1 cellular context compared by ENCODE assay signal in the genomic region with DNA sequence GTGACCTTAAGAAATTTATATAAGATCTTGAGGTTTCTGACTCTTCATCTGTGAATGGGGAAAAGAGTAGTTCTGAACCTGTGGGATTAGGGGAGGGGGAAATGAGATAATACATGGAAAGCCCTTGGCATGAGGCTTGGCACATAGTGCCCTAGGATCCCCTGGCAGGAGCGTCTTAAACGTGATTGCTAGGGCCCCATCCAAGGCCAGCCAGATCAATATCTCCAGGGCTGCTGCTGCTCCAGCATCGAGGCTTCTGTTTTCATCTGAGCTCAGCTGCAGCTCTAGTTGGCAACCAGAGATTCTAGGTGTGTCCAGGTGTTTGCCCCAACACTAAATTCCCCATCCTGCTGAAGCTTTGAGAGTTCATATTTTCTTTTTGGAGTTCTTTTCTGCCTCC.
TF ChIP-seq lines count a peak whose summit lies in the region.

No MANE protein-coding gene starts in this region.

TF ChIP-seq in HEK293T, 16 proteins besides CTCF, POLR2A, EP300 and RAD21:
- TF ChIP-seq SP1 (IDR thresholded peaks at IDR 0.05) (no peak), LEF1 (IDR thresholded peaks at IDR 0.05; ENCODE audit: borderline replicate concordance) (no peak), ZNF384 (IDR thresholded peaks at IDR 0.05) (no peak), NFRKB (IDR thresholded peaks at IDR 0.05) (no peak), TARDBP (IDR thresholded peaks at IDR 0.05) (no peak), ARNT (IDR thresholded peaks at IDR 0.05) (no peak), SUZ12 (IDR thresholded peaks at IDR 0.05) (no peak), BHLHE40 (IDR thresholded peaks at IDR 0.05; ENCODE audit: borderline replicate concordance) (no peak), FOXK2 (IDR thresholded peaks at IDR 0.05) (no peak), FOXA1 (IDR thresholded peaks at IDR 0.05) (no peak), L3MBTL2 (conservative IDR thresholded peaks at IDR 0.05) (no peak)
- TF ChIP-seq, protein P1, sequence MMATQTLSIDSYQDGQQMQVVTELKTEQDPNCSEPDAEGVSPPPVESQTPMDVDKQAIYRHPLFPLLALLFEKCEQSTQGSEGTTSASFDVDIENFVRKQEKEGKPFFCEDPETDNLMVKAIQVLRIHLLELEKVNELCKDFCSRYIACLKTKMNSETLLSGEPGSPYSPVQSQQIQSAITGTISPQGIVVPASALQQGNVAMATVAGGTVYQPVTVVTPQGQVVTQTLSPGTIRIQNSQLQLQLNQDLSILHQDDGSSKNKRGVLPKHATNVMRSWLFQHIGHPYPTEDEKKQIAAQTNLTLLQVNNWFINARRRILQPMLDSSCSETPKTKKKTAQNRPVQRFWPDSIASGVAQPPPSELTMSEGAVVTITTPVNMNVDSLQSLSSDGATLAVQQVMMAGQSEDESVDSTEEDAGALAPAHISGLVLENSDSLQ (IDR thresholded peaks at IDR 0.05) = no peak
